Comparison of ENCODE assay signal across 8 cellular contexts in genomic region chr14:29548948-29549370, GRCh38.
DNase-seq lines count a peak whose midpoint lies in the region; ATAC-seq lines count a peak whose summit lies in the region.

No MANE protein-coding gene starts in this region.

- H3K4me3 Mint-ChIP-seq in effector memory CD8-positive, alpha-beta T cell: no peak overlapping the region

- H3K4me1 Mint-ChIP-seq in effector memory CD8-positive, alpha-beta T cell (ENCODE audit: low read depth in 2 of 2): no peaks in the 10 kb centered on the region

- no peaks in the 10 kb centered on the region for H3K36me3 Mint-ChIP-seq in effector memory CD8-positive, alpha-beta T cell (ENCODE audit: insufficient read depth)

- peak; percentile 73 for ATAC-seq in HG02840 (IDR thresholded peaks at IDR 0.05; ENCODE audit: low FRiP score, unreplicated experiment)
- no peak for ATAC-seq in effector memory CD8-positive, alpha-beta T cell (replicated peaks)

- peak; percentile 33 for DNase-seq in SIG-M5 treated with dmso at 0.1 percent for 504 hours (lab: John Stamatoyannopoulos, UW; ENCODE audit: unreplicated experiment)
- no peak for DNase-seq in SIG-M5 (lab: John Stamatoyannopoulos, UW)
- DNase-seq in NCI-H1694 (lab: John Stamatoyannopoulos, UW): peak; percentile 88
- peak; percentile 60 for DNase-seq in SW480 (ENCODE audit: low spot score)
- peak; percentile 81 for DNase-seq in globus pallidus (ENCODE audit: low spot score)
- DNase-seq in renal cortical epithelial cell (ENCODE audit: low read depth): peak; percentile 71
- DNase-seq in effector memory CD8-positive, alpha-beta T cell: no peak

- peaks cover 0 to 5% of the 10 kb centered on the region in 2 donors for H3K9me3 Mint-ChIP-seq in effector memory CD8-positive, alpha-beta T cell

- no peak overlapping the region for H3K27ac Mint-ChIP-seq in effector memory CD8-positive, alpha-beta T cell

- H3K27me3 Mint-ChIP-seq in effector memory CD8-positive, alpha-beta T cell: no peaks in the 10 kb centered on the region

Comparison
In these comparisons a context has a peak if more than half of its experiments do, and no peak if none do; other contexts are left out.
1. DNase-seq: peak in SIG-M5 treated with dmso at 0.1 percent for 504 hours (single experiment), NCI-H1694 (single experiment), SW480 (single experiment), globus pallidus (single experiment) and renal cortical epithelial cell (single experiment); none in SIG-M5 (single experiment) and effector memory CD8-positive, alpha-beta T cell (0 of 3).